ENCODE assay signal across 2 cellular contexts in genomic region chr4:36327400-36327799, GRCh38.
A peak's percentile ranks its signal among the peaks of the same experiment; 100 is the strongest.
TF ChIP-seq lines count a peak whose summit lies in the region.

No MANE protein-coding gene starts in this region.

TF ChIP-seq in HepG2, 621 proteins besides CTCF, POLR2A, EP300 and RAD21:
- TF ChIP-seq MAFG (CRISPR knock-in tag; IDR thresholded peaks at IDR 0.05) (no peak), ZNF772 (CRISPR knock-in tag; IDR thresholded peaks at IDR 0.05) (no peak), ATF7 (IDR thresholded peaks at IDR 0.05) (0 out of 2 replicates have a peak, but pooled peaks have one; percentile 16), ATF7 (CRISPR knock-in tag; IDR thresholded peaks at IDR 0.05) (no peak), TBX2 (CRISPR knock-in tag; IDR thresholded peaks at IDR 0.05; ENCODE audit: borderline replicate concordance) (no peak), ZSCAN20 (CRISPR knock-in tag; IDR thresholded peaks at IDR 0.05; ENCODE audit: borderline replicate concordance) (no peak)

TF ChIP-seq in HEK293T, 16 proteins besides CTCF, POLR2A, EP300 and RAD21:
- TF ChIP-seq BHLHE40 (IDR thresholded peaks at IDR 0.05; ENCODE audit: borderline replicate concordance) (no peak), TARDBP (IDR thresholded peaks at IDR 0.05) (no peak), ZNF384 (IDR thresholded peaks at IDR 0.05) (no peak), FOXM1 (IDR thresholded peaks at IDR 0.05; ENCODE audit: borderline replicate concordance) (no peak), SUZ12 (IDR thresholded peaks at IDR 0.05) (no peak), PKNOX1 (IDR thresholded peaks at IDR 0.05) (0 out of 2 replicates have a peak, but pooled peaks have one; percentile 39), L3MBTL2 (conservative IDR thresholded peaks at IDR 0.05) (no peak)
